ENCODE assay signal across 8 cellular contexts in the genomic region with DNA sequence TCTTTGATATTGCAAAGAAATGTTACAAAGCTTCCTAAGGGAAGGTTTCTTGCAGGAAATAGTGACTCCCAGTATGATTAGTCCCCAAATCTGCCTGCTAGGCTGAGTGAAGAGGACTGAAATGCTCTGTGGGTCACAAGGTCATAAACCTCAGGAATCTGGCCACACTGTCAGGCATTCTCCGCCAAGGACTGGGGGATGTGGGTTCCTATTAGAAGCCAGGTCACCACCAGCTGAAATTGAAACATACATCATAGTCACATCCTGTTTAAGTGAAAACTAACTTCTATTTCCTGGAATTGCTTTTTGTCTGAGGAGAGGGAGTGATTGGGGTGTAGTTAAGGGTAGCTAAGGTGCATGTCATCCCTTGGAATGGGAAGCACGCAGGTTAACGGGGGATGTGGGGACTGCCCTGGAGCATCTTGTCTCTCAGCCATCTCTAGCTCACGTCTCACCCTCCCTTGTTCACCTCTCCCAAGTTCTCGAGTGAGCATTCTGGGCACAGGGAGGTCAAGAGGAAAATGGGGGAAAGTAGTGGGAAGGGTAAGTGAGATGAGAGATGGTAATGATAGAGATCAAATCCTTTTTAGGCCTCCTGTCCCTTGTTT. TPM values are rescaled to one million over a fixed set of nuclear protein-coding genes. Genes with fewer than 3 reads are reported as not detected.
DNase-seq lines count a peak whose midpoint lies in the region; ATAC-seq and TF ChIP-seq lines count a peak whose summit lies in the region.

No MANE protein-coding gene starts in this region.

- peaks cover 6% of the 10 kb centered on the region for H3K27me3 Mint-ChIP-seq in activated CD4-positive, alpha-beta memory T cell treated with anti-CD3 and anti-CD28 coated beads, Interleukin-2, amount 10 ng/mL, durations not matched to agents 7 days and 5 days

- no peaks in the 10 kb centered on the region for H3K27me3 ChIP-seq in kidney epithelial cell (ENCODE audit: control insufficient read depth, insufficient read depth, low read length)
- no peaks in the 10 kb centered on the region for H3K27me3 ChIP-seq in WERI-Rb-1 (ENCODE audit: insufficient read depth, low read depth, severe bottlenecking)

- ATAC-seq in GM18907 (IDR thresholded peaks at IDR 0.05; ENCODE audit: unreplicated experiment) (peak; percentile 61), esophagus mucosa (no peak)

- H3K4me3 ChIP-seq in kidney epithelial cell (ENCODE audit: low read depth, low read length) (no peak overlapping the region), WERI-Rb-1 (ENCODE audit: low read depth, low read length) (no peak overlapping the region)

- H3K36me3 ChIP-seq in kidney epithelial cell (ENCODE audit: control insufficient read depth, insufficient read depth, low read length) (no peaks in the 10 kb centered on the region), WERI-Rb-1 (no peaks in the 10 kb centered on the region)

- CTCF ChIA-PET in activated CD4-positive, alpha-beta memory T cell treated with anti-CD3 and anti-CD28 coated beads, Interleukin-2, amount 10 ng/mL, durations not matched to agents 7 days and 5 days (lab: Charles Lee): interaction anchor here (0.9 to 1.4 kb wide), 3 partner anchors 12 to 223 kb away, joined by 3 to 4 read pairs (median 3); no protein-coding TSS in a partner anchor

- H3K9me3 ChIP-seq in WERI-Rb-1 (ENCODE audit: severe bottlenecking): no peaks in the 10 kb centered on the region

- TF ChIP-seq CTCF in kidney epithelial cell (IDR thresholded peaks at IDR 0.05; ENCODE audit: insufficient read depth, low read length, poor library complexity, severe bottlenecking): no peak
- no peak for TF ChIP-seq CTCF in WERI-Rb-1 (IDR thresholded peaks at IDR 0.05; ENCODE audit: low read depth, low read length)

- H3K36me3 Mint-ChIP-seq in activated CD4-positive, alpha-beta memory T cell treated with anti-CD3 and anti-CD28 coated beads, Interleukin-2, amount 10 ng/mL, durations not matched to agents 7 days and 5 days (ENCODE audit: low read depth): no peaks in the 10 kb centered on the region

- POLR2A ChIA-PET in activated CD4-positive, alpha-beta memory T cell treated with anti-CD3 and anti-CD28 coated beads, Interleukin-2, amount 10 ng/mL, durations not matched to agents 7 days and 5 days (lab: Charles Lee): interaction anchor here (1.0 to 3.5 kb wide), 5 partner anchors 12 to 235 kb away, joined by 3 to 30 read pairs (median 9); a partner anchor contains a TSS

- H3K4me1 Mint-ChIP-seq in activated CD4-positive, alpha-beta memory T cell treated with anti-CD3 and anti-CD28 coated beads, Interleukin-2, amount 10 ng/mL, durations not matched to agents 7 days and 5 days: peaks cover 35% of the 10 kb centered on the region

- no peak overlapping the region for H3K27ac ChIP-seq in WERI-Rb-1

- H3K4me3 Mint-ChIP-seq in activated CD4-positive, alpha-beta memory T cell treated with anti-CD3 and anti-CD28 coated beads, Interleukin-2, amount 10 ng/mL, durations not matched to agents 7 days and 5 days: peak overlapping the region; percentile 35

- no peaks in the 10 kb centered on the region for H3K9me3 Mint-ChIP-seq in activated CD4-positive, alpha-beta memory T cell treated with anti-CD3 and anti-CD28 coated beads, Interleukin-2, amount 10 ng/mL, durations not matched to agents 7 days and 5 days

- DNase-seq in A172 (ENCODE audit: low spot score) (peak; percentile 95), kidney epithelial cell (ENCODE audit: low read depth) (peak; percentile 28), WERI-Rb-1 (no peak), GM19238 (ENCODE audit: insufficient read length, low spot score) (no peak), NCI-H345 (lab: John Stamatoyannopoulos, UW) (no peak)
- peak; percentile 51 for DNase-seq in activated CD4-positive, alpha-beta memory T cell treated with anti-CD3 and anti-CD28 coated beads, Interleukin-2, amount 10 ng/mL, durations not matched to agents 7 days and 5 days

- H3K27ac Mint-ChIP-seq in activated CD4-positive, alpha-beta memory T cell treated with anti-CD3 and anti-CD28 coated beads, Interleukin-2, amount 10 ng/mL, durations not matched to agents 7 days and 5 days: peak overlapping the region; percentile 48

RNA-seq across cellular contexts. Expression of a gene that starts 12.0 kb away (rescaled TPM):
- total RNA-seq in A172 (2014; rRNA removed; shearing (Covaris generic)): 9.6 and 13.7 TPM in 2 replicates
- 1 to 10 TPM; 5.9 to 6.6 TPM for total RNA-seq in activated CD4-positive, alpha-beta memory T cell treated with anti-CD3 and anti-CD28 coated beads, Interleukin-2, amount 10 ng/mL, durations not matched to agents 7 days and 5 days
- 3.6 and 4.3 TPM in 2 replicates for total RNA-seq in kidney epithelial cell
- total RNA-seq in esophagus mucosa: 9.8 TPM

Comparison
In these comparisons a context has a peak if more than half of its experiments do, and no peak if none do; other contexts are left out.
1. DNase-seq: peak in A172 (single experiment), activated CD4-positive, alpha-beta memory T cell treated with anti-CD3 and anti-CD28 coated beads, Interleukin-2, amount 10 ng/mL, durations not matched to agents 7 days and 5 days (single experiment) and kidney epithelial cell (single experiment); none in WERI-Rb-1 (single experiment), GM19238 (single experiment) and NCI-H345 (single experiment).